8 cellular contexts compared by ENCODE assay signal in the genomic region with DNA sequence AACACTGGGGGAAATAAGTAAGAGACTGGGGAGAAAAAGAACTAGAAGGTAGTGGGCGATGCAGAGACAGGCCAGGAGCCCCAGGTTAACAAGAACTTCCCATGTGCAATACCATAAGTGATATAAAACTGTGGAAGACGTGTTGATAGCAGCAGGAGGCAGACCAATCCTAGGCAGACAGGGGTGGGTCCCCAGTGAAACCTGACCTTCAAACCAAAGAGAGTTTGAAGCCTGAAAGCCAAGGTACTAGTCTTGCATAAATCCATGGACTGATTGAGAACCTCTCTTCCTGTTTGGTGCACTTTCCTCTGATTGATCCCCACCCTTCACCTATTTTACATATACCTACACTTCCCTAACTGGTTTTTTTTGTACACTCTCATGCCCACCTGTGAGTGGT.
"Had no signal": no experiment of that assay in that cellular context is flagged by ENCODE, and none has a peak within 500 bp of the region (broad histone marks: within the 10 kb centered on the region; RNA-seq: fewer than 3 reads in every experiment).

No MANE protein-coding gene starts in this region.

- H3K4me2 ChIP-seq: GM23338 had no signal

- DNase-seq: H9, HCEC 1CT, KBM-7 had no signal

- H3K27ac ChIP-seq: HL-60 had no signal

- FAIRE-seq: H1, H54, HTR-8/SVneo had no signal

- H3K4me3 ChIP-seq: GM23338 had no signal

- ATAC-seq: GM23338 had no signal

- H2AFZ ChIP-seq: GM23338 had no signal
